Comparison of ENCODE assay signal across 21 cellular contexts in the genomic region with DNA sequence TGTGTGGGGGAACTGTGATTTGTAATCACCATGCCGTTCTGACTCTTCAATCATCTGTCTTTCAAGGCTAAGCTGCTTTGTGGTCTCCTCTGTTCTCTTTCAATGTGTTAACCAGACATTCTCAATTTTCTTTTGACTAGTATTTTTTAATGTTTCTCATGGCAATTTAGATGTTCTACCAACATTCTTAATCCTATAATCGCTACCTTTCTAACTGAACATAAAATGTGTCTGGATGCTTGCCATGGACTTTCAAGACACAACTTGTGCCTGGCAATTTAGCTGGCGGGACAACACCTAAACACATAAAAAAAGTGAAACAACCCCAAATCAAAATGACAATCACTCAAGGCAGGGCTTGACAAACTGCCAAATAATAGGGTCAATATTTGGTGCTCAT.
"Had no signal": no experiment of that assay in that cellular context is flagged by ENCODE, and none has a peak within 500 bp of the region (broad histone marks: within the 10 kb centered on the region; RNA-seq: fewer than 3 reads in every experiment).

No MANE protein-coding gene starts in this region.

- H3K79me2 ChIP-seq: parathyroid adenoma had no signal

- DNase-seq: effector memory CD4-positive, alpha-beta T cell; gastrocnemius medialis; heart right ventricle; hypothalamus; kidney glomerular epithelial cell; mesendoderm; naive thymus-derived CD4-positive, alpha-beta T cell; nephron progenitor cell; psoas muscle; retina; spleen; stimulated activated CD4-positive, alpha-beta T cell treated with anti-CD3 and anti-CD28 coated beads, Interleukin-15, amount 100 ng/mL, for 24 hours; stimulated activated CD4-positive, alpha-beta T cell treated with anti-CD3 and anti-CD28 coated beads, Interleukin-1b, Interleukin-23, amount 100 ng/mL, for 48 hours; stimulated activated CD4-positive, alpha-beta T cell treated with anti-CD3 and anti-CD28 coated beads, Interleukin-4, amount 100 ng/mL, for 24 hours; tibial artery; uterus had no signal

- H3K9me3 ChIP-seq: gastrocnemius medialis, heart right ventricle, psoas muscle, tibial artery, upper lobe of left lung, uterus had no signal

- H2AFZ ChIP-seq: parathyroid adenoma had no signal

- H3K27ac ChIP-seq: gastrocnemius medialis, heart right ventricle, parathyroid adenoma, psoas muscle, spleen, tibial artery, upper lobe of left lung, uterus had no signal

- H3K4me3 ChIP-seq: gastrocnemius medialis, heart right ventricle, psoas muscle, spleen, tibial artery, upper lobe of left lung, uterus had no signal

- ATAC-seq: esophagus mucosa; gastrocnemius medialis; heart right ventricle; naive thymus-derived CD4-positive, alpha-beta T cell; psoas muscle; sciatic nerve; stimulated activated memory B cell treated with anti-CD40 and anti-IgM and Interleukin-4, amounts not matched to agents 10 μg/mL and 1 μg/mL and 100 μg/mL, for 72 hours had no signal

- H3K9ac ChIP-seq: parathyroid adenoma had no signal

- H3K27me3 ChIP-seq: upper lobe of left lung, uterus had no signal

- H3K36me3 ChIP-seq: gastrocnemius medialis, heart right ventricle, spleen, tibial artery, upper lobe of left lung, uterus had no signal
